In genomic region chr6:68194846-68195478, GRCh38 we compare ENCODE assay signal across 21 cellular contexts.
"Had no signal": no experiment of that assay in that cellular context is flagged by ENCODE, and none has a peak within 500 bp of the region (broad histone marks: within the 10 kb centered on the region; RNA-seq: fewer than 3 reads in every experiment).

No MANE protein-coding gene starts in this region.

- H3K4me2 ChIP-seq: smooth muscle cell had no signal

- H3K36me3 ChIP-seq: right lobe of liver, vagina had no signal

- DNase-seq: activated CD4-positive, alpha-beta T cell treated with anti-CD3 and anti-CD28 coated beads, Interleukin-2, amount 10 ng/mL, durations not matched to agents 24 days and 14 days; activated CD8-positive, alpha-beta memory T cell treated with anti-CD3 and anti-CD28 coated beads, Interleukin-2, amount 10 ng/mL, durations not matched to agents 7 days and 5 days; activated CD8-positive, alpha-beta T cell treated with anti-CD3 and anti-CD28 coated beads for 36 hours; activated effector memory CD4-positive, alpha-beta T cell treated with anti-CD3 and anti-CD28 coated beads, Interleukin-2, amount 50 U/mL, for 16 hours; activated naive CD4-positive, alpha-beta T cell treated with anti-CD3 and anti-CD28 coated beads, Interleukin-2, amount 10 ng/mL, durations not matched to agents 7 days and 5 days; activated T-cell treated with anti-CD3 and anti-CD28 coated beads for 4 hours; amygdala; effector memory CD4-positive, alpha-beta T cell; glutamatergic neuron; hippocampal formation; right lobe of liver; stimulated activated CD4-positive, alpha-beta T cell treated with anti-CD3 and anti-CD28 coated beads, Interleukin-2, amount 100 ng/mL, for 48 hours; stimulated activated CD8-positive, alpha-beta memory T cell treated with anti-CD3 and anti-CD28 coated beads, Interleukin-4, amount 100 ng/mL, for 48 hours; stimulated activated naive CD4-positive, alpha-beta T cell; T-helper 17 cell; testis; trophoblast cell had no signal

- H3K9me3 ChIP-seq: right lobe of liver, testis, vagina had no signal

- H2AFZ ChIP-seq: parathyroid adenoma had no signal

- H3K27ac ChIP-seq: parathyroid adenoma, right lobe of liver, testis, vagina, VCaP had no signal

- H3K9ac ChIP-seq: parathyroid adenoma had no signal

- H3K79me2 ChIP-seq: parathyroid adenoma had no signal

- H3K4me1 ChIP-seq: parathyroid adenoma, testis, vagina had no signal

- H3K4me3 ChIP-seq: right lobe of liver, smooth muscle cell, testis, vagina had no signal

- H3K27me3 ChIP-seq: right lobe of liver, testis, vagina had no signal
